Comparison of ENCODE assay signal across 21 cellular contexts in genomic region chr10:55858730-55859129, GRCh38.
"Had no signal": no experiment of that assay in that cellular context is flagged by ENCODE, and none has a peak within 500 bp of the region (broad histone marks: within the 10 kb centered on the region; RNA-seq: fewer than 3 reads in every experiment).

No MANE protein-coding gene starts in this region.

- H3K27ac ChIP-seq: colonic mucosa, esophagus muscularis mucosa, foreskin keratinocyte, gastroesophageal sphincter, heart left ventricle, hepatocyte, left lung, lower lobe of right lung had no signal

- H3K4me1 ChIP-seq: colonic mucosa, esophagus muscularis mucosa, foreskin keratinocyte, gastroesophageal sphincter, heart left ventricle, left lung, lower lobe of right lung had no signal

- H3K27me3 ChIP-seq: colonic mucosa, esophagus muscularis mucosa, foreskin keratinocyte, gastroesophageal sphincter, heart left ventricle, hepatocyte, left lung had no signal

- H3K79me2 ChIP-seq: hepatocyte had no signal

- H3K4me3 ChIP-seq: colonic mucosa, esophagus muscularis mucosa, gastroesophageal sphincter, heart left ventricle, hepatocyte, left lung, lower lobe of right lung, mucosa of descending colon had no signal

- ATAC-seq: effector memory CD8-positive, alpha-beta T cell; foreskin keratinocyte; gastroesophageal sphincter; heart left ventricle; left cardiac atrium; left lung; left ventricle myocardium superior; lower lobe of right lung; mucosa of descending colon; naive thymus-derived CD8-positive, alpha-beta T cell had no signal

- H3K4me2 ChIP-seq: hepatocyte had no signal

- H3K9me3 ChIP-seq: colonic mucosa, esophagus muscularis mucosa, lower lobe of right lung, mucosa of descending colon had no signal

- DNase-seq: colonic mucosa; cortex of kidney; effector CD8-positive, alpha-beta T cell; effector memory CD8-positive, alpha-beta T cell; endodermal cell; foreskin keratinocyte; heart left ventricle; hypothalamus; immature natural killer cell; islet precursor cell; left cardiac atrium; left lung; left ventricle myocardium superior; lower lobe of right lung; mesenchymal stem cell; mucosa of descending colon; naive B cell; naive thymus-derived CD8-positive, alpha-beta T cell had no signal

- H3K36me3 ChIP-seq: colonic mucosa, esophagus muscularis mucosa, gastroesophageal sphincter, heart left ventricle, left lung, lower lobe of right lung had no signal

- H2AFZ ChIP-seq: hepatocyte had no signal
